ENCODE assay signal across 1 cellular context in genomic region chr11:62948765-62949320, GRCh38.
TF ChIP-seq lines count a peak whose summit lies in the region.

No MANE protein-coding gene starts in this region.

TF ChIP-seq in GM23338, 12 proteins besides CTCF, POLR2A, EP300 and RAD21 (continued from another document):
- TF ChIP-seq ZNF462 (CRISPR knock-in tag; IDR thresholded peaks at IDR 0.05) (no peak), JUNB (IDR thresholded peaks at IDR 0.05; ENCODE audit: unreplicated experiment) (no peak), REST (IDR thresholded peaks at IDR 0.05; ENCODE audit: unreplicated experiment) (no peak)
TF ChIP-seq in GM23338: peak in this region for 0.
